1 cellular context compared by ENCODE assay signal in the genomic region with DNA sequence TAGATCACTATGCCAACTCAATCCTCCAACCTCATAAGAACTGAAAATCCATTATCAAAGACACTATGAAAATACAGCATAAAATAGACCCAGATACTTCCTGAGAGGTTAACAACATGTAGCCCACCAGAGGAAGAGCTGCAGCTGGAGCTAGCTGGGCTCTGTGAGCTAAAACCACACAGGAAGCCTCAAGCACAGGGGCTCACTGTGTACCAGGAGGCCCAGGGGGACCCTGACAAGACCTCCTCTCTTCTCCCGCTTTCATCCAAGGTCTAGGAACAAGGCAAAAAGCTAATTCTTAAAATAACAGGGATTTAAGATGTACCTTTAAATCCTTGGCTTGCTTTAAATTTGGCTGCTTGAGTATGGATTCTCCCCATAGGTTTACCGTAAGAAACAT.
TF ChIP-seq lines count a peak whose summit lies in the region.

No MANE protein-coding gene starts in this region.

TF ChIP-seq in GM12878, 131 proteins besides CTCF, POLR2A, EP300 and RAD21:
- TF ChIP-seq, protein P1, sequence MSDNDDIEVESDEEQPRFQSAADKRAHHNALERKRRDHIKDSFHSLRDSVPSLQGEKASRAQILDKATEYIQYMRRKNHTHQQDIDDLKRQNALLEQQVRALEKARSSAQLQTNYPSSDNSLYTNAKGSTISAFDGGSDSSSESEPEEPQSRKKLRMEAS (IDR thresholded peaks at IDR 0.05; ENCODE audit: low read depth, low read length): no peak
- TF ChIP-seq SMAD5 (IDR thresholded peaks at IDR 0.05; ENCODE audit: low read depth) (peak; percentile 36; the same call in 1 of the 2 replicates), SREBF2 (IDR thresholded peaks at IDR 0.05; ENCODE audit: low read length) (no peak), RUNX3 (IDR thresholded peaks at IDR 0.05; ENCODE audit: low read length) (peak; percentile 72), BCL11A (IDR thresholded peaks at IDR 0.05; ENCODE audit: low read depth, low read length) (no peak), ZZZ3 (IDR thresholded peaks at IDR 0.05; ENCODE audit: control insufficient read depth, insufficient read length, low read depth) (no peak), PML (IDR thresholded peaks at IDR 0.05; ENCODE audit: low read length) (0 out of 2 replicates have a peak, but pooled peaks have one; percentile 24), MEF2B (IDR thresholded peaks at IDR 0.05; ENCODE audit: partially characterized antibody, poor library complexity, severe bottlenecking) (no peak)
- TF ChIP-seq, protein P2, sequence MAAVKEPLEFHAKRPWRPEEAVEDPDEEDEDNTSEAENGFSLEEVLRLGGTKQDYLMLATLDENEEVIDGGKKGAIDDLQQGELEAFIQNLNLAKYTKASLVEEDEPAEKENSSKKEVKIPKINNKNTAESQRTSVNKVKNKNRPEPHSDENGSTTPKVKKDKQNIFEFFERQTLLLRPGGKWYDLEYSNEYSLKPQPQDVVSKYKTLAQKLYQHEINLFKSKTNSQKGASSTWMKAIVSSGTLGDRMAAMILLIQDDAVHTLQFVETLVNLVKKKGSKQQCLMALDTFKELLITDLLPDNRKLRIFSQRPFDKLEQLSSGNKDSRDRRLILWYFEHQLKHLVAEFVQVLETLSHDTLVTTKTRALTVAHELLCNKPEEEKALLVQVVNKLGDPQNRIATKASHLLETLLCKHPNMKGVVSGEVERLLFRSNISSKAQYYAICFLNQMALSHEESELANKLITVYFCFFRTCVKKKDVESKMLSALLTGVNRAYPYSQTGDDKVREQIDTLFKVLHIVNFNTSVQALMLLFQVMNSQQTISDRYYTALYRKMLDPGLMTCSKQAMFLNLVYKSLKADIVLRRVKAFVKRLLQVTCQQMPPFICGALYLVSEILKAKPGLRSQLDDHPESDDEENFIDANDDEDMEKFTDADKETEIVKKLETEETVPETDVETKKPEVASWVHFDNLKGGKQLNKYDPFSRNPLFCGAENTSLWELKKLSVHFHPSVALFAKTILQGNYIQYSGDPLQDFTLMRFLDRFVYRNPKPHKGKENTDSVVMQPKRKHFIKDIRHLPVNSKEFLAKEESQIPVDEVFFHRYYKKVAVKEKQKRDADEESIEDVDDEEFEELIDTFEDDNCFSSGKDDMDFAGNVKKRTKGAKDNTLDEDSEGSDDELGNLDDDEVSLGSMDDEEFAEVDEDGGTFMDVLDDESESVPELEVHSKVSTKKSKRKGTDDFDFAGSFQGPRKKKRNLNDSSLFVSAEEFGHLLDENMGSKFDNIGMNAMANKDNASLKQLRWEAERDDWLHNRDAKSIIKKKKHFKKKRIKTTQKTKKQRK (IDR thresholded peaks at IDR 0.05; ENCODE audit: low read depth, low read length): no peak
